ENCODE assay signal across 22 cellular contexts in the genomic region with DNA sequence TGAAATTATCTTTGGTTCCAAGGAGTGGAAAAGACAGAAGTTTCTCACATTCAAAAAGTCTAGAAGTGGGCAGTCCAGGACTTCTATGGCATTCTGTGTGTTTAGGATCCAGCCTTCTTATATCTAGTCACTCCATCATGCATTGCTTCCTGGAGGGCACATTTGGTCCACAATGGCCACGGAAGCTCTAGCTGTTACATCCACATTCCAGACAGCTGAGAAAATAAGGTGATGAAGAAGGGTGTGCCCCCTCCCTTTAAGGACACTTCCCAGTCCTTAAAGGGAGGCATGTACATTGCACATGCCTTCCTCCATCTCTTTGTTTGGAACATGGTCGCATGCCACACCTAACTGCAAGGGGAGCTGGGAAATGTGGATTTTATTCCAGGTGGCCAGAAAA. TPM values are rescaled to one million over a fixed set of nuclear protein-coding genes. Genes with fewer than 3 reads are reported as not detected.
DNase-seq lines count a peak whose midpoint lies in the region; ATAC-seq, FAIRE-seq and TF ChIP-seq lines count a peak whose summit lies in the region.
"Had no signal": no experiment of that assay in that cellular context is flagged by ENCODE, and none has a peak within 500 bp of the region (broad histone marks: within the 10 kb centered on the region; RNA-seq: fewer than 3 reads in every experiment).

No MANE protein-coding gene starts in this region.

- H3K27me3 ChIP-seq in HCT116 (ENCODE audit: insufficient read depth, low read length) (no peaks in the 10 kb centered on the region), endothelial cell of umbilical vein (ENCODE audit: control insufficient read depth in 2 of 2, insufficient read depth in 2 of 2, low read length in 2 of 2) (no peaks in the 10 kb centered on the region), neural progenitor cell (no peaks in the 10 kb centered on the region)
- H3K27me3 ChIP-seq: MG63 had no signal

- H3K79me2 ChIP-seq in HCT116 (ENCODE audit: insufficient read depth, low read length) (no peaks in the 10 kb centered on the region), endothelial cell of umbilical vein (ENCODE audit: control insufficient read depth, insufficient read depth, low read length) (no peaks in the 10 kb centered on the region), neural progenitor cell (ENCODE audit: low read depth) (no peaks in the 10 kb centered on the region)

- TF ChIP-seq POLR2A in HCT116 (IDR thresholded peaks at IDR 0.05; ENCODE audit: borderline replicate concordance, extremely low read depth, insufficient read depth, insufficient read length) (no peak), endothelial cell of umbilical vein (IDR thresholded peaks at IDR 0.05; ENCODE audit: low read depth, low read length) (no peak)

- no peaks in the 10 kb centered on the region for H4K20me1 ChIP-seq in HCT116 (ENCODE audit: insufficient read depth)
- no peaks in the 10 kb centered on the region for H4K20me1 ChIP-seq in endothelial cell of umbilical vein (replicated peaks; ENCODE audit: control insufficient read depth, extremely low read depth, insufficient read depth, low read length)
- H4K20me1 ChIP-seq in neural progenitor cell (ENCODE audit: low read depth), result no peaks in the 10 kb centered on the region

- no peaks in the 10 kb centered on the region for H3K36me3 Mint-ChIP-seq in neural progenitor cell
- H3K36me3 Mint-ChIP-seq in glutamatergic neuron (ENCODE audit: unreplicated experiment), result no peaks in the 10 kb centered on the region

- intact Hi-C loops in HCT116 (cut with micrococcal nuclease) (no loop called here), endothelial cell of umbilical vein (cut with micrococcal nuclease) (no loop called here)

- TF ChIP-seq CTCF in C4-2B (conservative IDR thresholded peaks at IDR 0.05) (no peak), HCT116 (IDR thresholded peaks at IDR 0.05 in 2 of 3, conservative IDR thresholded peaks at IDR 0.05 in 1 of 3; ENCODE audit: borderline replicate concordance in 1 of 3, insufficient read depth in 1 of 3, low read depth in 2 of 3, low read length in 2 of 3) (no peak), endothelial cell of umbilical vein (IDR thresholded peaks at IDR 0.05; ENCODE audit: extremely low read depth in 1 of 2, insufficient read depth in 1 of 2, low read depth in 1 of 2, low read length in 2 of 2) (no peak), neural progenitor cell (IDR thresholded peaks at IDR 0.05) (no peak), glutamatergic neuron (IDR thresholded peaks at IDR 0.05; ENCODE audit: partially characterized antibody, unreplicated experiment) (no peak)

- no peaks in the 10 kb centered on the region for H3K9me2 ChIP-seq in HCT116 (ENCODE audit: insufficient read depth)

- H3K4me3 ChIP-seq in HCT116 (replicated peaks in 1 of 2; ENCODE audit: low read depth in 1 of 2, low read length in 2 of 2) (no peak overlapping the region), endothelial cell of umbilical vein (replicated peaks in 1 of 3; ENCODE audit: insufficient read depth in 1 of 3, low read depth in 1 of 3, low read length in 3 of 3) (no peak overlapping the region), neural progenitor cell (no peak overlapping the region)
- H3K4me3 ChIP-seq: HAP-1, MG63 had no signal

- ATAC-seq in HCT116, result no peak
- no peak for ATAC-seq in HG02852 (IDR thresholded peaks at IDR 0.05; ENCODE audit: unreplicated experiment)
- ATAC-seq: PC-3 had no signal

- H3K27ac ChIP-seq in C4-2B (peak overlapping the region; percentile 17; the same call in 1 of the 2 replicates), HCT116 (ENCODE audit: low read depth, low read length) (no peak overlapping the region), endothelial cell of umbilical vein (ENCODE audit: insufficient read depth, low read depth, low read length) (no peak overlapping the region), neural progenitor cell (no peak overlapping the region)

- BruUV-seq in HCT116 (replicated peaks; lab: Mats Ljungman, UMichigan) (no TSS peak), endothelial cell of umbilical vein (replicated peaks; lab: Mats Ljungman, UMichigan) (no TSS peak)

- H3K27me3 Mint-ChIP-seq in neural progenitor cell (ENCODE audit: insufficient read depth, low read depth) (peaks cover 3% of the 10 kb centered on the region), glutamatergic neuron (ENCODE audit: unreplicated experiment) (peaks cover 1% of the 10 kb centered on the region)

- no peak for TF ChIP-seq RAD21 in HCT116 (IDR thresholded peaks at IDR 0.05; ENCODE audit: low read depth)

- H3K4me1 ChIP-seq in HCT116 (ENCODE audit: control insufficient read depth in 1 of 2, insufficient read depth in 2 of 2, low read length in 2 of 2) (peaks cover 20 to 43% of the 10 kb centered on the region in 2 experiments), endothelial cell of umbilical vein (ENCODE audit: control insufficient read depth, extremely low read depth, insufficient read depth, low read length) (peaks cover 18% of the 10 kb centered on the region), neural progenitor cell (peaks cover 5% of the 10 kb centered on the region)
- H3K4me1 ChIP-seq: HAP-1 had no signal

- no peaks in the 10 kb centered on the region for H3F3A ChIP-seq in neural progenitor cell (ENCODE audit: low read depth)

- H3K4me3 Mint-ChIP-seq in neural progenitor cell (no peak overlapping the region), glutamatergic neuron (ENCODE audit: unreplicated experiment) (no peak overlapping the region)

- H3K9me3 ChIP-seq in HCT116 (ENCODE audit: control insufficient read depth in 1 of 2, insufficient read depth in 1 of 2, low read depth in 1 of 2, low read length in 2 of 2) (no peaks in the 10 kb centered on the region), endothelial cell of umbilical vein (replicated peaks; ENCODE audit: control insufficient read depth, insufficient read depth, low read length) (no peaks in the 10 kb centered on the region), neural progenitor cell (ENCODE audit: low read depth) (no peaks in the 10 kb centered on the region)
- H3K9me3 ChIP-seq: HAP-1, MG63 had no signal

- DNase-seq in HCT116 (ENCODE audit: low read depth, low spot score) (no peak), endothelial cell of umbilical vein (ENCODE audit: low read depth, low spot score) (no peak), neural progenitor cell (ENCODE audit: low spot score) (no peak), glutamatergic neuron (no peak)
- DNase-seq in activated CD4-positive, alpha-beta T cell treated with anti-CD3 and anti-CD28 coated beads for 48 hours, result no peak
- DNase-seq: C1 segment of cervical spinal cord, DND-41, Kasumi-1, MG63, NCI-H1048, NCI-H1436, NCI-H1930, NCI-H226, NCI-H524, NCI-H82, PC-3, RPMI8226, SIG-M5 had no signal

- H3K4me1 Mint-ChIP-seq in neural progenitor cell (peaks cover 17% of the 10 kb centered on the region), glutamatergic neuron (ENCODE audit: low read depth, unreplicated experiment) (peaks cover 10% of the 10 kb centered on the region)

- POLR2A ChIA-PET in HCT116 (lab: Charles Lee) (interaction anchor here (0.9 kb wide), 1 partner anchor 112 kb away, joined by 3 read pairs; a partner anchor contains a TSS), endothelial cell of umbilical vein (lab: Charles Lee) (no interaction called here)

- H3K36me3 ChIP-seq in HCT116 (ENCODE audit: control insufficient read depth in 1 of 2, insufficient read depth in 2 of 2, low read length in 2 of 2), result no peaks in the 10 kb centered on the region
- no peaks in the 10 kb centered on the region for H3K36me3 ChIP-seq in endothelial cell of umbilical vein (ENCODE audit: control insufficient read depth in 2 of 2, extremely low read depth in 1 of 2, insufficient read depth in 2 of 2, low read length in 2 of 2)
- H3K36me3 ChIP-seq in neural progenitor cell, result no peaks in the 10 kb centered on the region
- H3K36me3 ChIP-seq: HAP-1, MG63 had no signal

- H3K27ac Mint-ChIP-seq in neural progenitor cell (no peak overlapping the region), glutamatergic neuron (ENCODE audit: unreplicated experiment) (no peak overlapping the region)

- H3K4me2 ChIP-seq in HCT116 (ENCODE audit: low read length), result no peak overlapping the region
- no peak overlapping the region for H3K4me2 ChIP-seq in endothelial cell of umbilical vein (ENCODE audit: insufficient read depth, low read length)
- no peak overlapping the region for H3K4me2 ChIP-seq in neural progenitor cell

- H2AFZ ChIP-seq in HCT116 (ENCODE audit: low read depth, low read length, poor library complexity, severe bottlenecking) (peak overlapping the region; percentile 28), endothelial cell of umbilical vein (ENCODE audit: low read depth, low read length) (no peak overlapping the region), neural progenitor cell (replicated peaks) (peak overlapping the region; percentile 3)

- H3K9me1 ChIP-seq in endothelial cell of umbilical vein (replicated peaks; ENCODE audit: control insufficient read depth, extremely low read depth, insufficient read depth, low read length), result no peaks in the 10 kb centered on the region

- RAD21 ChIA-PET in HCT116 (lab: Charles Lee; ENCODE audit: low non-redundant PET in 1 of 2, low total read pairs in 2 of 2, uncharacterized antibody in 2 of 2, unreplicated experiment in 2 of 2), result no interaction called here

- CTCF ChIA-PET in HCT116 (lab: Charles Lee), result interaction anchor here (1.0 kb wide), 1 partner anchor 10 kb away, joined by 3 read pairs; no protein-coding TSS in a partner anchor
- CTCF ChIA-PET in endothelial cell of umbilical vein (lab: Charles Lee), result interaction anchor here (0.8 to 3.5 kb wide), 2 partner anchors 13 to 16 kb away, joined by 3 to 11 read pairs; no protein-coding TSS in a partner anchor

- H3K9me3 Mint-ChIP-seq in neural progenitor cell (no peaks in the 10 kb centered on the region), glutamatergic neuron (ENCODE audit: unreplicated experiment) (peaks cover 6% of the 10 kb centered on the region)

- dilution Hi-C loops in endothelial cell of umbilical vein (cut with MboI; ENCODE audit: extremely low pct_ligation_motif_present, low sequenced_read_pairs), result no loop called here

- peak; percentile 71 for FAIRE-seq in endothelial cell of umbilical vein (lab: Jason Lieb, UNC)
- FAIRE-seq: G401.6 had no signal

- no peak overlapping the region for H3K9ac ChIP-seq in HCT116 (ENCODE audit: low read length)
- H3K9ac ChIP-seq in endothelial cell of umbilical vein (replicated peaks; ENCODE audit: extremely low read depth, insufficient read depth, low read length), result no peak overlapping the region
- no peak overlapping the region for H3K9ac ChIP-seq in neural progenitor cell

RNA-seq across cellular contexts. Expression of a gene that starts 59.9 kb away (rescaled TPM):
- total RNA-seq in HCT116 (2021; ENCODE audit: unreplicated experiment), result 454 TPM
- polyA plus RNA-seq in HCT116 (2012), result 274 and 315 TPM in 2 replicates
- 347 and 353 TPM in 2 replicates for total RNA-seq in endothelial cell of umbilical vein
- 130 and 174 TPM in 2 replicates for polyA plus RNA-seq in endothelial cell of umbilical vein
- polyA plus RNA-seq in endothelial cell of umbilical vein (2011; cell fraction: cytosol; rRNA removed), result 219 and 224 TPM in 2 replicates
- polyA plus RNA-seq in endothelial cell of umbilical vein (2011; cell fraction: nucleus; rRNA removed), result 143 and 157 TPM in 2 replicates
- polyA plus RNA-seq in endothelial cell of umbilical vein (2012), result 344 and 564 TPM in 2 replicates
- polyA minus RNA-seq in endothelial cell of umbilical vein, result 305 and 337 TPM in 2 replicates
- 414 TPM for polyA minus RNA-seq in endothelial cell of umbilical vein (2011; cell fraction: cytosol; rRNA and poly(A)+ RNA removed)
- polyA minus RNA-seq in endothelial cell of umbilical vein (2011; cell fraction: nucleus; rRNA and poly(A)+ RNA removed), result 184 and 211 TPM in 2 replicates
- total RNA-seq in neural progenitor cell (ENCODE audit: low replicate concordance), result 374 and 421 TPM in 2 replicates
- total RNA-seq in glutamatergic neuron (ENCODE audit: unreplicated experiment), result 232 TPM
